8 cellular contexts compared by ENCODE assay signal in genomic region chr10:102643346-102644065, GRCh38. TPM values are rescaled to one million over a fixed set of nuclear protein-coding genes. Genes with fewer than 3 reads are reported as not detected.
DNase-seq lines count a peak whose midpoint lies in the region; ATAC-seq, FAIRE-seq and TF ChIP-seq lines count a peak whose summit lies in the region.

No MANE protein-coding gene starts in this region.

- peaks cover 13% of the 10 kb centered on the region for H3F3A ChIP-seq in GM23338 (replicated peaks; ENCODE audit: low read depth)

- TF ChIP-seq POLR2A in esophagus muscularis mucosa (IDR thresholded peaks at IDR 0.05; ENCODE audit: low read depth): peak; percentile 40

- H4K20me1 ChIP-seq in GM23338 (replicated peaks; ENCODE audit: insufficient read depth): peaks cover 13% of the 10 kb centered on the region; the same call in 1 of the 2 replicates

- H3K4me1 Mint-ChIP-seq in GM23338: peaks cover 26% of the 10 kb centered on the region

- peak overlapping the region; percentile 92 for H3K27ac ChIP-seq in GM23338 (ENCODE audit: low read depth)
- H3K27ac ChIP-seq in esophagus muscularis mucosa (replicated peaks in 1 of 4): peak overlapping the region; percentile 99 to 100 (median 100)
- H3K27ac ChIP-seq in mucosa of rectum (ENCODE audit: low read depth in 2 of 2, low read length in 2 of 2): peak overlapping the region; percentile 99

- H3K36me3 ChIP-seq in BE2C (peaks cover 5% of the 10 kb centered on the region; the same call in 1 of the 2 replicates), GM23338 (ENCODE audit: insufficient read depth) (no peaks in the 10 kb centered on the region), esophagus muscularis mucosa (peaks cover 0 to 8% (median 4%) of the 10 kb centered on the region in 4 donors), mucosa of rectum (ENCODE audit: control insufficient read depth in 2 of 2, insufficient read depth in 2 of 2, low read length in 2 of 2) (peaks cover 3 to 6% of the 10 kb centered on the region in 2 donors)

- peaks cover 35% of the 10 kb centered on the region for H3K79me2 ChIP-seq in GM23338 (replicated peaks; ENCODE audit: insufficient read depth)

- DNase-seq in BE2C: peak; percentile 68
- peak; percentile 76 for DNase-seq in GM23338 (ENCODE audit: low spot score)
- DNase-seq in NCI-H69 (lab: John Stamatoyannopoulos, UW): peak; percentile 80
- DNase-seq in activated T-cell treated with anti-CD3 and anti-CD28 coated beads for 48 hours (ENCODE audit: low read depth): peak; percentile 52
- DNase-seq in esophagus muscularis mucosa (ENCODE audit: extremely low spot score): no peak
- DNase-seq in superior temporal gyrus (ENCODE audit: extremely low spot score): peak; percentile 81
- DNase-seq in GM19239 (ENCODE audit: insufficient read length, low spot score): no peak

- H3K27me3 Mint-ChIP-seq in GM23338 (ENCODE audit: insufficient read depth, low read depth, poor library complexity): peaks cover 21% of the 10 kb centered on the region

- intact Hi-C loops in esophagus muscularis mucosa (cut with DNase I): loop anchor here (5.0 kb wide), 1 partner anchor 141 kb away; the partner anchor contains the start of genes ACTR1A and SUFU

- H3K36me3 Mint-ChIP-seq in GM23338 (ENCODE audit: low read depth): no peaks in the 10 kb centered on the region; the same call in 2 of the 3 replicates

- H3K4me1 ChIP-seq in BE2C: no peaks in the 10 kb centered on the region; the same call in 1 of the 2 replicates
- H3K4me1 ChIP-seq in GM23338 (ENCODE audit: insufficient read depth): peaks cover 18% of the 10 kb centered on the region
- H3K4me1 ChIP-seq in esophagus muscularis mucosa: peaks cover 24 to 40% (median 35%) of the 10 kb centered on the region in 4 donors
- peaks cover 21 to 33% of the 10 kb centered on the region in 2 donors for H3K4me1 ChIP-seq in mucosa of rectum (ENCODE audit: control insufficient read depth in 2 of 2, insufficient read depth in 2 of 2, low read length in 2 of 2)

- no peak for FAIRE-seq in GM19239 (lab: Jason Lieb, UNC)

- peak; percentile 20 for ATAC-seq in GM23338

- no peak for TF ChIP-seq CTCF in BE2C (IDR thresholded peaks at IDR 0.05; ENCODE audit: low read depth, low read length)
- TF ChIP-seq CTCF in GM23338 (conservative IDR thresholded peaks at IDR 0.05; ENCODE audit: low read depth in 2 of 2): no peak
- no peak for TF ChIP-seq CTCF in esophagus muscularis mucosa (IDR thresholded peaks at IDR 0.05)

- H3K4me3 Mint-ChIP-seq in GM23338: peak overlapping the region; percentile 92

- H3K9ac ChIP-seq in mucosa of rectum (ENCODE audit: low read depth in 1 of 2, low read length in 2 of 2): peak overlapping the region; percentile 95 to 96

- H2AFZ ChIP-seq in GM23338: peak overlapping the region; percentile 91; the same call in 1 of the 2 replicates

- peak overlapping the region; percentile 95 for H3K4me2 ChIP-seq in GM23338

- TF ChIP-seq EP300 in esophagus muscularis mucosa (IDR thresholded peaks at IDR 0.05): no peak

- peak overlapping the region; percentile 91 for H3K4me3 ChIP-seq in BE2C (ENCODE audit: low read depth, low read length)
- H3K4me3 ChIP-seq in GM23338: peak overlapping the region; percentile 86
- H3K4me3 ChIP-seq in esophagus muscularis mucosa: peak overlapping the region; percentile 76 to 97 (median 88)
- H3K4me3 ChIP-seq in mucosa of rectum (ENCODE audit: low read length in 2 of 2): peak overlapping the region; percentile 89 to 98

- 0 out of 2 replicates have a peak overlapping the region, but pooled peaks have one; percentile 94 for H3K27ac Mint-ChIP-seq in GM23338

- H3K9me3 ChIP-seq in BE2C: no peaks in the 10 kb centered on the region
- no peaks in the 10 kb centered on the region for H3K9me3 ChIP-seq in esophagus muscularis mucosa
- no peaks in the 10 kb centered on the region for H3K9me3 ChIP-seq in mucosa of rectum (ENCODE audit: control insufficient read depth in 2 of 2, low read length in 2 of 2)

- H3K9me3 Mint-ChIP-seq in GM23338: no peaks in the 10 kb centered on the region

- under 1% methylated on average over 54 of the region's 76 CpGs for whole genome bisulfite sequencing in esophagus muscularis mucosa

- H3K27me3 ChIP-seq in BE2C (no peaks in the 10 kb centered on the region), GM23338 (ENCODE audit: insufficient read depth) (0 out of 2 replicates have a peak, but pooled peaks cover 3% of the 10 kb centered on the region), esophagus muscularis mucosa (no peaks in the 10 kb centered on the region), mucosa of rectum (ENCODE audit: control insufficient read depth in 2 of 2, insufficient read depth in 2 of 2, low read length in 2 of 2) (no peaks in the 10 kb centered on the region)

- H3K9me2 ChIP-seq in GM23338 (ENCODE audit: insufficient read depth): no peaks in the 10 kb centered on the region

TF ChIP-seq in GM23338, 12 proteins besides CTCF, POLR2A, EP300 and RAD21:
- TF ChIP-seq POLR2AphosphoS5 (IDR thresholded peaks at IDR 0.05; ENCODE audit: low read depth): peak; percentile 23; the same call in 1 of the 2 replicates
- TF ChIP-seq CREB1 (CRISPR knock-in tag; IDR thresholded peaks at IDR 0.05; ENCODE audit: low read depth): no peak

RNA-seq across cellular contexts. Expression of gene TRIM8, which starts 0.8 kb away (rescaled TPM):
- 148 TPM for polyA plus RNA-seq in BE2C (2012; ENCODE audit: insufficient read depth, insufficient read length, low read depth)
- total RNA-seq in GM23338 (2014; rRNA removed; shearing (Covaris generic)): 33.4 and 36.7 TPM in 2 replicates
- 15.1 and 20.2 TPM in 2 replicates for polyA plus RNA-seq in GM23338 (2016; fragmentation: Nextera tagmentation; extraction: Ambion mirVana)
- total RNA-seq in esophagus muscularis mucosa: 100 to 1,000 TPM; 103 to 170 (median 159) TPM

Comparison
In these comparisons a context has a peak if more than half of its experiments do, and no peak if none do; other contexts are left out.
1. DNase-seq: peak in BE2C (single experiment), GM23338 (single experiment), NCI-H69 (single experiment), activated T-cell treated with anti-CD3 and anti-CD28 coated beads for 48 hours (single experiment) and superior temporal gyrus (single experiment); none in esophagus muscularis mucosa (single experiment) and GM19239 (single experiment).
2. Peak in every context shown above with its lines, with median percentiles within 50 percentile points of each other: H3K4me3 ChIP-seq and H3K27ac ChIP-seq.